In genomic region chr2:75560022-75560767, GRCh38 we compare ENCODE assay signal across 9 cellular contexts. TPM values are rescaled to one million over a fixed set of nuclear protein-coding genes. Genes with fewer than 3 reads are reported as not detected.
DNase-seq lines count a peak whose midpoint lies in the region; ATAC-seq and TF ChIP-seq lines count a peak whose summit lies in the region.
"Had no signal": no experiment of that assay in that cellular context is flagged by ENCODE, and none has a peak within 500 bp of the region (broad histone marks: within the 10 kb centered on the region; RNA-seq: fewer than 3 reads in every experiment).

No MANE protein-coding gene starts in this region.

- peaks cover 12% of the 10 kb centered on the region for H3K4me1 Mint-ChIP-seq in activated CD4-positive, alpha-beta memory T cell treated with anti-CD3 and anti-CD28 coated beads, Interleukin-2, amount 10 ng/mL, durations not matched to agents 7 days and 5 days

- peak; percentile 35 for DNase-seq in D341Med (ENCODE audit: low spot score)
- DNase-seq in HFF-Myc (ENCODE audit: extremely low read depth, low read depth): no peak
- DNase-seq in activated CD4-positive, alpha-beta memory T cell treated with anti-CD3 and anti-CD28 coated beads, Interleukin-2, amount 10 ng/mL, durations not matched to agents 7 days and 5 days: no peak
- DNase-seq in left cardiac atrium: no peak
- no peak for DNase-seq in sciatic nerve (ENCODE audit: low spot score)
- DNase-seq in ureter (ENCODE audit: low spot score): no peak
- DNase-seq in AML-193 (lab: John Stamatoyannopoulos, UW): no peak

- H3K9me3 Mint-ChIP-seq in activated CD4-positive, alpha-beta memory T cell treated with anti-CD3 and anti-CD28 coated beads, Interleukin-2, amount 10 ng/mL, durations not matched to agents 7 days and 5 days: no peaks in the 10 kb centered on the region

- H3K4me3 Mint-ChIP-seq in activated CD4-positive, alpha-beta memory T cell treated with anti-CD3 and anti-CD28 coated beads, Interleukin-2, amount 10 ng/mL, durations not matched to agents 7 days and 5 days: peak overlapping the region; percentile 63

- CTCF ChIA-PET in activated CD4-positive, alpha-beta memory T cell treated with anti-CD3 and anti-CD28 coated beads, Interleukin-2, amount 10 ng/mL, durations not matched to agents 7 days and 5 days (lab: Charles Lee): no interaction called here

- peak; percentile 53 for TF ChIP-seq CTCF in HFF-Myc (IDR thresholded peaks at IDR 0.05; ENCODE audit: low read depth, low read length, missing control alignments)

- no peaks in the 10 kb centered on the region for H3K36me3 Mint-ChIP-seq in activated CD4-positive, alpha-beta memory T cell treated with anti-CD3 and anti-CD28 coated beads, Interleukin-2, amount 10 ng/mL, durations not matched to agents 7 days and 5 days (ENCODE audit: low read depth)

- no peak overlapping the region for H3K27ac Mint-ChIP-seq in activated CD4-positive, alpha-beta memory T cell treated with anti-CD3 and anti-CD28 coated beads, Interleukin-2, amount 10 ng/mL, durations not matched to agents 7 days and 5 days

- intact Hi-C loops in left cardiac atrium (cut with DNase I): no loop called here
- intact Hi-C loops in sciatic nerve (cut with DNase I): no loop called here

- peak; percentile 38 to 75 for ATAC-seq in left cardiac atrium
- ATAC-seq in sciatic nerve: peak; percentile 63
- ATAC-seq in HG03439 (IDR thresholded peaks at IDR 0.05; ENCODE audit: unreplicated experiment): no peak

- peak overlapping the region; percentile 84 for H3K4me3 ChIP-seq in HFF-Myc (replicated peaks; ENCODE audit: low read depth, low read length)

- POLR2A ChIA-PET in activated CD4-positive, alpha-beta memory T cell treated with anti-CD3 and anti-CD28 coated beads, Interleukin-2, amount 10 ng/mL, durations not matched to agents 7 days and 5 days (lab: Charles Lee): no interaction called here

- peaks cover 47% of the 10 kb centered on the region for H3K27me3 Mint-ChIP-seq in activated CD4-positive, alpha-beta memory T cell treated with anti-CD3 and anti-CD28 coated beads, Interleukin-2, amount 10 ng/mL, durations not matched to agents 7 days and 5 days

RNA-seq across cellular contexts. Expression of gene EVA1A, which starts 0.5 kb away (rescaled TPM):
- total RNA-seq in activated CD4-positive, alpha-beta memory T cell treated with anti-CD3 and anti-CD28 coated beads, Interleukin-2, amount 10 ng/mL, durations not matched to agents 7 days and 5 days: not detected
- total RNA-seq in left cardiac atrium (under 1 TPM; 0.44 to 0.84 TPM), sciatic nerve (4.8 TPM), ureter (2.3 TPM)
- total RNA-seq: NCI-H460 had no signal
